ENCODE assay signal across 16 cellular contexts in genomic region chr2:210660-211059, GRCh38. TPM values are rescaled to one million over a fixed set of nuclear protein-coding genes. Genes with fewer than 3 reads are reported as not detected.
DNase-seq lines count a peak whose midpoint lies in the region; ATAC-seq and TF ChIP-seq lines count a peak whose summit lies in the region.
"Had no signal": no experiment of that assay in that cellular context is flagged by ENCODE, and none has a peak within 500 bp of the region (broad histone marks: within the 10 kb centered on the region; RNA-seq: fewer than 3 reads in every experiment).

No MANE protein-coding gene starts in this region.

- no peaks in the 10 kb centered on the region for H3K79me1 ChIP-seq in neuronal stem cell (ENCODE audit: low read depth, low read length)

- H3K9ac ChIP-seq in GM23248 (no peak overlapping the region), PC-3 (ENCODE audit: low read length) (no peak overlapping the region), neuronal stem cell (ENCODE audit: low read depth, low read length, poor library complexity) (peak overlapping the region; percentile 7)
- H3K9ac ChIP-seq: BLaER1 treated with 17β-estradiol and CSF1 and Interleukin-3, amounts not matched to agents 10 nM and 100 nM had no signal

- H3K4me3 Mint-ChIP-seq in activated CD8-positive, alpha-beta T cell treated with anti-CD3 and anti-CD28 coated beads, Interleukin-2, amount 10 ng/mL, durations not matched to agents 7 days and 5 days, result no peak overlapping the region

- no peak overlapping the region for H3K18ac ChIP-seq in neuronal stem cell (ENCODE audit: low read length)

- no peak overlapping the region for H3K4me2 ChIP-seq in GM23248 (ENCODE audit: unreplicated experiment)
- H3K4me2 ChIP-seq in PC-3 (ENCODE audit: low read length), result no peak overlapping the region
- H3K4me2 ChIP-seq in neuronal stem cell (ENCODE audit: insufficient read depth, low read length, poor library complexity, severe bottlenecking), result no peak overlapping the region
- H3K4me2 ChIP-seq: BLaER1 treated with 17β-estradiol and CSF1 and Interleukin-3, amounts not matched to agents 10 nM and 100 nM had no signal

- no peaks in the 10 kb centered on the region for H3K4me1 Mint-ChIP-seq in activated CD8-positive, alpha-beta T cell treated with anti-CD3 and anti-CD28 coated beads, Interleukin-2, amount 10 ng/mL, durations not matched to agents 7 days and 5 days (ENCODE audit: low read depth)

- H2AK5ac ChIP-seq in neuronal stem cell (ENCODE audit: low read depth, low read length), result peak overlapping the region; percentile 60

- H4K91ac ChIP-seq in neuronal stem cell (ENCODE audit: low read depth, low read length, poor library complexity), result no peak overlapping the region

- H3K4me3 ChIP-seq in GM23248, result no peak overlapping the region
- H3K4me3 ChIP-seq in PC-3 (ENCODE audit: low read length), result no peak overlapping the region
- H3K4me3 ChIP-seq in epithelial cell of esophagus (ENCODE audit: low read length), result no peak overlapping the region
- H3K4me3 ChIP-seq in neuronal stem cell (ENCODE audit: low read length in 2 of 2), result no peak overlapping the region
- no peak overlapping the region for H3K4me3 ChIP-seq in prostate gland
- H3K4me3 ChIP-seq: BLaER1 treated with 17β-estradiol and CSF1 and Interleukin-3, amounts not matched to agents 10 nM and 100 nM had no signal

- POLR2A ChIA-PET in PC-3 (lab: Charles Lee; ENCODE audit: unreplicated experiment), result no interaction called here
- POLR2A ChIA-PET in activated CD8-positive, alpha-beta T cell treated with anti-CD3 and anti-CD28 coated beads, Interleukin-2, amount 10 ng/mL, durations not matched to agents 7 days and 5 days (lab: Charles Lee), result no interaction called here

- H3K9me3 Mint-ChIP-seq in activated CD8-positive, alpha-beta T cell treated with anti-CD3 and anti-CD28 coated beads, Interleukin-2, amount 10 ng/mL, durations not matched to agents 7 days and 5 days (ENCODE audit: insufficient read depth), result no peaks in the 10 kb centered on the region

- H3K36me3 Mint-ChIP-seq in activated CD8-positive, alpha-beta T cell treated with anti-CD3 and anti-CD28 coated beads, Interleukin-2, amount 10 ng/mL, durations not matched to agents 7 days and 5 days (ENCODE audit: low read depth), result no peaks in the 10 kb centered on the region

- no peak overlapping the region for H3K27ac Mint-ChIP-seq in activated CD8-positive, alpha-beta T cell treated with anti-CD3 and anti-CD28 coated beads, Interleukin-2, amount 10 ng/mL, durations not matched to agents 7 days and 5 days

- no peaks in the 10 kb centered on the region for H3K79me2 ChIP-seq in GM23248 (ENCODE audit: insufficient read depth)
- H3K79me2 ChIP-seq in PC-3 (ENCODE audit: low read length), result no peaks in the 10 kb centered on the region

- H3K9me3 ChIP-seq in GM23248 (ENCODE audit: low read depth) (no peaks in the 10 kb centered on the region), PC-3 (ENCODE audit: low read length) (no peaks in the 10 kb centered on the region), neuronal stem cell (replicated peaks in 1 of 2; ENCODE audit: control insufficient read depth in 2 of 2, insufficient read depth in 1 of 2, low read depth in 1 of 2, low read length in 2 of 2) (peaks cover 2 to 6% of the 10 kb centered on the region in 2 donors), prostate gland (no peaks in the 10 kb centered on the region)

- no peak for TF ChIP-seq POLR2A in prostate gland (IDR thresholded peaks at IDR 0.05)

- no peak overlapping the region for H2AFZ ChIP-seq in GM23248
- H2AFZ ChIP-seq in PC-3 (ENCODE audit: low read length), result no peak overlapping the region
- peak overlapping the region; percentile 9 for H2AFZ ChIP-seq in neuronal stem cell (ENCODE audit: low read length)

- no peak overlapping the region for H3K4ac ChIP-seq in neuronal stem cell (ENCODE audit: low read length)

- no peak overlapping the region for H3K14ac ChIP-seq in neuronal stem cell (ENCODE audit: low read length)

- H3K36me3 ChIP-seq in GM23248 (ENCODE audit: low read depth), result no peaks in the 10 kb centered on the region
- no peaks in the 10 kb centered on the region for H3K36me3 ChIP-seq in PC-3 (ENCODE audit: low read depth, low read length)
- no peaks in the 10 kb centered on the region for H3K36me3 ChIP-seq in neuronal stem cell (replicated peaks in 1 of 2; ENCODE audit: control insufficient read depth in 2 of 2, insufficient read depth in 2 of 2, low read length in 2 of 2)
- no peaks in the 10 kb centered on the region for H3K36me3 ChIP-seq in prostate gland
- H3K36me3 ChIP-seq: BLaER1 treated with 17β-estradiol and CSF1 and Interleukin-3, amounts not matched to agents 10 nM and 100 nM had no signal

- no peaks in the 10 kb centered on the region for H4K20me1 ChIP-seq in GM23248 (ENCODE audit: insufficient read depth)
- no peaks in the 10 kb centered on the region for H4K20me1 ChIP-seq in PC-3 (ENCODE audit: low read length)
- H4K20me1 ChIP-seq: BLaER1 treated with 17β-estradiol and CSF1 and Interleukin-3, amounts not matched to agents 10 nM and 100 nM had no signal

- no peaks in the 10 kb centered on the region; the same call in 1 of the 2 replicates for H3K27me3 ChIP-seq in GM23248 (replicated peaks; ENCODE audit: insufficient read depth)
- peaks cover 31% of the 10 kb centered on the region for H3K27me3 ChIP-seq in PC-3 (ENCODE audit: low read length)
- H3K27me3 ChIP-seq in neuronal stem cell (ENCODE audit: control insufficient read depth in 3 of 3, insufficient read depth in 3 of 3, low read depth in 1 of 3, low read length in 3 of 3), result no peaks in the 10 kb centered on the region
- no peaks in the 10 kb centered on the region for H3K27me3 ChIP-seq in prostate gland (replicated peaks; ENCODE audit: insufficient read depth)
- H3K27me3 ChIP-seq: BLaER1 treated with 17β-estradiol and CSF1 and Interleukin-3, amounts not matched to agents 10 nM and 100 nM had no signal

- no peaks in the 10 kb centered on the region for H3K4me1 ChIP-seq in GM23248 (ENCODE audit: insufficient read depth)
- no peaks in the 10 kb centered on the region for H3K4me1 ChIP-seq in PC-3 (ENCODE audit: insufficient read depth, low read length)
- no peaks in the 10 kb centered on the region for H3K4me1 ChIP-seq in neuronal stem cell (ENCODE audit: control insufficient read depth in 2 of 2, insufficient read depth in 1 of 2, low read depth in 1 of 2, low read length in 2 of 2)
- no peaks in the 10 kb centered on the region for H3K4me1 ChIP-seq in prostate gland (replicated peaks)

- in situ Hi-C loops in GM23248 (cut with MboI), result no loop called here

- no TSS peak for BruUV-seq in PC-3 (replicated peaks; lab: Mats Ljungman, UMichigan)

- H3K9me2 ChIP-seq in GM23248 (ENCODE audit: insufficient read depth) (no peaks in the 10 kb centered on the region), PC-3 (replicated peaks; ENCODE audit: low read length) (no peaks in the 10 kb centered on the region)

- peak; percentile 33 for ATAC-seq in PC-3
- no peak for ATAC-seq in activated CD8-positive, alpha-beta T cell treated with anti-CD3 and anti-CD28 coated beads, Interleukin-2, amount 10 ng/mL, durations not matched to agents 7 days and 5 days

- no peak overlapping the region for H2BK15ac ChIP-seq in neuronal stem cell (ENCODE audit: low read length)

- intact Hi-C loops in PC-3 (cut with micrococcal nuclease) (no loop called here), prostate gland (cut with DNase I) (no loop called here)

- H2BK120ac ChIP-seq in neuronal stem cell (ENCODE audit: low read depth, low read length), result no peak overlapping the region

- no peak overlapping the region for H3K27ac ChIP-seq in GM23248
- no peak overlapping the region for H3K27ac ChIP-seq in PC-3 (ENCODE audit: low read length)
- no peak overlapping the region for H3K27ac ChIP-seq in neuronal stem cell (replicated peaks; ENCODE audit: low read length)
- no peak overlapping the region for H3K27ac ChIP-seq in prostate gland
- H3K27ac ChIP-seq: BLaER1 treated with 17β-estradiol and CSF1 and Interleukin-3, amounts not matched to agents 10 nM and 100 nM had no signal

- 31 to 46% methylated on average over 4 of the region's 4 CpGs for WGBS in GM23248 (ENCODE audit: low coverage in 1 of 2, low lambda C conversion rate in 2 of 2, missing lambda C conversion rate in 2 of 2), 2 experiments
- no CpG with 5 or more reads among the region's 4 CpGs for WGBS in neuronal stem cell (ENCODE audit: extremely low coverage in 2 of 2, insufficient read length in 2 of 2, insufficient replicate concordance in 1 of 2), 2 donors
- 53% methylated on average over 4 of the region's 4 CpGs for WGBS in prostate gland

- no peak overlapping the region for H4K8ac ChIP-seq in neuronal stem cell (ENCODE audit: low read depth, low read length)

- CTCF ChIA-PET in PC-3 (lab: Charles Lee), result no interaction called here
- CTCF ChIA-PET in activated CD8-positive, alpha-beta T cell treated with anti-CD3 and anti-CD28 coated beads, Interleukin-2, amount 10 ng/mL, durations not matched to agents 7 days and 5 days (lab: Charles Lee), result no interaction called here

- TF ChIP-seq CTCF in PC-3 (conservative IDR thresholded peaks at IDR 0.05; ENCODE audit: low read depth, low read length) (no peak), epithelial cell of esophagus (IDR thresholded peaks at IDR 0.05; ENCODE audit: insufficient read depth, low read depth, low read length, missing control alignments) (no peak), prostate gland (IDR thresholded peaks at IDR 0.05) (no peak)

- H2BK5ac ChIP-seq in neuronal stem cell (ENCODE audit: low read length), result no peak overlapping the region

- H3F3A ChIP-seq in GM23248 (ENCODE audit: insufficient read depth), result no peaks in the 10 kb centered on the region
- H3F3A ChIP-seq in PC-3 (ENCODE audit: low read length, unreplicated experiment), result no peaks in the 10 kb centered on the region

- H3K23ac ChIP-seq in neuronal stem cell (ENCODE audit: low read depth, low read length, poor library complexity), result no peak overlapping the region

- no peak overlapping the region for H2BK12ac ChIP-seq in neuronal stem cell (ENCODE audit: low read length)

- DNase-seq in GM23248 (peak; percentile 3), PC-3 (peak; percentile 48), epithelial cell of esophagus (ENCODE audit: low read depth) (peak; percentile 70), neuronal stem cell (ENCODE audit: low spot score) (no peak), NCI-H524 (lab: John Stamatoyannopoulos, UW) (no peak), Kasumi-1 (lab: John Stamatoyannopoulos, UW) (no peak), prostate gland (ENCODE audit: low spot score) (no peak)
- DNase-seq in activated CD8-positive, alpha-beta T cell treated with anti-CD3 and anti-CD28 coated beads, Interleukin-2, amount 10 ng/mL, durations not matched to agents 7 days and 5 days, result no peak
- DNase-seq: DMS 273 treated with DMSO at 0.1 percent for 48 hours, H7, MV-4-11, NCI-H1417 treated with DMSO at 0.1 percent for 48 hours, NCI-H2081, NCI-H524 treated with DMSO at 0.1 percent for 48 hours, SHP77 treated with DMSO at 0.1 percent for 48 hours had no signal

- no peaks in the 10 kb centered on the region for H3K27me3 Mint-ChIP-seq in activated CD8-positive, alpha-beta T cell treated with anti-CD3 and anti-CD28 coated beads, Interleukin-2, amount 10 ng/mL, durations not matched to agents 7 days and 5 days (ENCODE audit: low read depth)

RNA-seq across cellular contexts. Expression of gene SH3YL1, which starts 53.2 kb away (rescaled TPM):
- total RNA-seq in GM23248 (2014; rRNA removed; shearing (Covaris generic)), result 24.0 and 34.8 TPM in 2 replicates
- polyA plus RNA-seq in GM23248 (2016; fragmentation: Nextera tagmentation; extraction: Ambion mirVana), result 23.6 and 25.2 TPM in 2 replicates
- total RNA-seq in PC-3 (2014; rRNA removed) (28.6 and 29.1 TPM in 2 replicates), prostate gland (100 to 1,000 TPM in 1 of 2 donors, 10 to 100 TPM in 1; 72.4 to 117 TPM)
- 15.9 TPM for polyA plus RNA-seq in neuronal stem cell (2013, experiment 1 of 2)
- polyA plus RNA-seq in neuronal stem cell (2013, experiment 2 of 2), result 15.8 TPM
- total RNA-seq in activated CD8-positive, alpha-beta T cell treated with anti-CD3 and anti-CD28 coated beads, Interleukin-2, amount 10 ng/mL, durations not matched to agents 7 days and 5 days, result 10 to 100 TPM; 10.9 to 13.2 TPM

RNA-seq across cellular contexts. Expression of gene ACP1, which starts 54.1 kb away (rescaled TPM):
- 116 and 183 TPM in 2 replicates for total RNA-seq in GM23248 (2014; rRNA removed; shearing (Covaris generic))
- 156 TPM in 2 replicates for polyA plus RNA-seq in GM23248 (2016; fragmentation: Nextera tagmentation; extraction: Ambion mirVana)
- 109 and 149 TPM in 2 replicates for total RNA-seq in PC-3 (2014; rRNA removed)
- 138 TPM for polyA plus RNA-seq in neuronal stem cell (2013, experiment 1 of 2)
- 139 TPM for polyA plus RNA-seq in neuronal stem cell (2013, experiment 2 of 2)
- total RNA-seq in prostate gland, result 100 to 1,000 TPM in 1 of 2 donors, 10 to 100 TPM in 1; 96.9 to 116 TPM
- total RNA-seq in activated CD8-positive, alpha-beta T cell treated with anti-CD3 and anti-CD28 coated beads, Interleukin-2, amount 10 ng/mL, durations not matched to agents 7 days and 5 days, result 10 to 100 TPM; 93.7 to 97.7 TPM

Comparison
In these comparisons a context has a peak if more than half of its experiments do, and no peak if none do; other contexts are left out.
1. DNase-seq: peak in GM23248 (single experiment), PC-3 (single experiment) and epithelial cell of esophagus (single experiment); none in neuronal stem cell (single experiment), NCI-H524 (0 of 2), Kasumi-1 (0 of 2), prostate gland (single experiment) and activated CD8-positive, alpha-beta T cell treated with anti-CD3 and anti-CD28 coated beads, Interleukin-2, amount 10 ng/mL, durations not matched to agents 7 days and 5 days (single experiment).